1 cellular context compared by ENCODE assay signal in genomic region chr14:72237722-72238666, GRCh38.
TF ChIP-seq lines count a peak whose summit lies in the region.

No MANE protein-coding gene starts in this region.

TF ChIP-seq in GM12878, 131 proteins besides CTCF, POLR2A, EP300 and RAD21 (continued from another document and continues in another):
- no peak for TF ChIP-seq REST (IDR thresholded peaks at IDR 0.05; ENCODE audit: low read depth, low read length)
- no peak for TF ChIP-seq RB1 (IDR thresholded peaks at IDR 0.05; ENCODE audit: borderline replicate concordance)
- no peak for TF ChIP-seq CEBPZ (IDR thresholded peaks at IDR 0.05; ENCODE audit: low read depth, low read length)
- no peak for TF ChIP-seq TAF1 (IDR thresholded peaks at IDR 0.05; ENCODE audit: borderline replicate concordance, low read depth, low read length)
- no peak for TF ChIP-seq CHD4 (IDR thresholded peaks at IDR 0.05)
- no peak for TF ChIP-seq NFXL1 (IDR thresholded peaks at IDR 0.05; ENCODE audit: borderline replicate concordance)
- TF ChIP-seq DPF2 (IDR thresholded peaks at IDR 0.05) = 0 out of 2 replicates have a peak, but pooled peaks have one; percentile 22
- TF ChIP-seq ELK1 (IDR thresholded peaks at IDR 0.05; ENCODE audit: low read depth, low read length) = no peak
- TF ChIP-seq SUPT20H (IDR thresholded peaks at IDR 0.05; ENCODE audit: borderline replicate concordance, control insufficient read depth, low read depth, low read length) = no peak
- no peak for TF ChIP-seq MTA2 (IDR thresholded peaks at IDR 0.05; ENCODE audit: low read depth)
- TF ChIP-seq HCFC1 (IDR thresholded peaks at IDR 0.05; ENCODE audit: low read length) = no peak
- TF ChIP-seq HDAC6 (IDR thresholded peaks at IDR 0.05; ENCODE audit: unreplicated experiment) = no peak
- TF ChIP-seq SMAD5 (IDR thresholded peaks at IDR 0.05; ENCODE audit: low read depth) = no peak
- TF ChIP-seq RAD51 (IDR thresholded peaks at IDR 0.05) = no peak
- TF ChIP-seq SPI1 (IDR thresholded peaks at IDR 0.05; ENCODE audit: borderline replicate concordance, insufficient read depth, low read depth, low read length) = no peak
- no peak for TF ChIP-seq NRF1 (conservative IDR thresholded peaks at IDR 0.05; ENCODE audit: low read depth, low read length)
- no peak for TF ChIP-seq POLR2AphosphoS2 (IDR thresholded peaks at IDR 0.05; ENCODE audit: low read depth, low read length)
- TF ChIP-seq PKNOX1 (IDR thresholded peaks at IDR 0.05) = no peak
- no peak for TF ChIP-seq YBX1 (IDR thresholded peaks at IDR 0.05)
- no peak for TF ChIP-seq STAT3 (IDR thresholded peaks at IDR 0.05; ENCODE audit: low read depth, low read length)
- no peak for TF ChIP-seq ZBTB11 (CRISPR knock-in tag; IDR thresholded peaks at IDR 0.05)
- no peak for TF ChIP-seq RFX5 (IDR thresholded peaks at IDR 0.05; ENCODE audit: low read depth, low read length)
- 0 out of 2 replicates have a peak, but pooled peaks have one; percentile 28 for TF ChIP-seq CBFB (IDR thresholded peaks at IDR 0.05; ENCODE audit: low read depth)
- no peak for TF ChIP-seq SKIL (IDR thresholded peaks at IDR 0.05; ENCODE audit: low read depth, poor library complexity, severe bottlenecking)
- TF ChIP-seq CUX1 (IDR thresholded peaks at IDR 0.05; ENCODE audit: insufficient replicate concordance, low read depth, low read length) = no peak
- TF ChIP-seq ATF2 (IDR thresholded peaks at IDR 0.05; ENCODE audit: low read length) = no peak
- TF ChIP-seq SIN3A (IDR thresholded peaks at IDR 0.05; ENCODE audit: low read depth, low read length) = no peak
- TF ChIP-seq JUND (IDR thresholded peaks at IDR 0.05; ENCODE audit: low read depth, low read length) = no peak
- TF ChIP-seq MTA3 (IDR thresholded peaks at IDR 0.05; ENCODE audit: borderline replicate concordance, low read length) = no peak
- TF ChIP-seq SMC3 (IDR thresholded peaks at IDR 0.05; ENCODE audit: borderline replicate concordance, low read length) = no peak
- no peak for TF ChIP-seq SMAD1 (IDR thresholded peaks at IDR 0.05; ENCODE audit: low read depth, partially characterized antibody)
